Comparison of ENCODE assay signal across 8 cellular contexts in genomic region chr2:42792583-42793313, GRCh38. TPM values are rescaled to one million over a fixed set of nuclear protein-coding genes. Genes with fewer than 3 reads are reported as not detected.
DNase-seq lines count a peak whose midpoint lies in the region; ATAC-seq, FAIRE-seq and TF ChIP-seq lines count a peak whose summit lies in the region.

TSS of gene HAAO (minus strand) at chr2:42792583. CDS start at chr2:42792536, 47 bp downstream.

- TF ChIP-seq RAD21 in HepG2 (CRISPR knock-in tag; IDR thresholded peaks at IDR 0.05) = peak; percentile 88

- CTCF ChIA-PET in HepG2 (lab: Yijun Ruan, JAX; ENCODE audit: low intra/inter-chr PET ratio, low total read pairs) = no interaction called here

- H3K4me3 ChIP-seq in HepG2 (replicated peaks in 1 of 3; ENCODE audit: insufficient read depth in 1 of 3, low read depth in 2 of 3, low read length in 3 of 3) (peak within 1 kb of the TSS; percentile 98 to 99 (median 99)), subcutaneous abdominal adipose tissue (ENCODE audit: low read depth in 1 of 5, low read length in 5 of 5) (peak within 1 kb of the TSS; percentile 71 to 80 (median 77))

- H3K9me3 Mint-ChIP-seq in chondrocyte (ENCODE audit: low read depth) = no peaks in the 10 kb centered on the region

- H3K79me2 ChIP-seq in HepG2 (ENCODE audit: insufficient read depth, low read length) = peaks cover 50% of the 10 kb centered on the region

- peak in 1 of 2 experiments; percentile 97; a peak in 2 of 4 replicates for TF ChIP-seq POLR2A in HepG2 (IDR thresholded peaks at IDR 0.05; ENCODE audit: insufficient read depth in 1 of 2, low read depth in 2 of 2, low read length in 2 of 2)

- DNase-seq in stimulated activated CD4-positive, alpha-beta T cell treated with anti-CD3 and anti-CD28 coated beads, Interleukin-4, amount 100 ng/mL, for 1 hour = peak; percentile 11
- no peak for DNase-seq in stimulated activated CD4-positive, alpha-beta T cell treated with anti-CD3 and anti-CD28 coated beads, Interleukin-12 subunit alpha, Interleukin-12 subunit beta, amount 100 ng/mL, for 4 hours
- DNase-seq in chondrocyte (ENCODE audit: low spot score) = no peak
- peak; percentile 91 for DNase-seq in HepG2 (ENCODE audit: low spot score)
- DNase-seq in NCI-H82 (lab: John Stamatoyannopoulos, UW) = no peak
- no peak for DNase-seq in OCI-M1 (lab: John Stamatoyannopoulos, UW)

- H3K27ac Mint-ChIP-seq in chondrocyte (ENCODE audit: unreplicated experiment) = peak within 1 kb of the TSS; percentile 97

- H3K4me1 ChIP-seq in HepG2 (ENCODE audit: insufficient read depth, low read length) (peaks cover 73% of the 10 kb centered on the region), subcutaneous abdominal adipose tissue (ENCODE audit: control insufficient read depth in 5 of 5, insufficient read depth in 5 of 5, low read length in 5 of 5) (peaks cover 0 to 27% (median 23%) of the 10 kb centered on the region in 5 donors)

- TF ChIP-seq EP300 in HepG2 (IDR thresholded peaks at IDR 0.05; ENCODE audit: low read depth in 2 of 2, low read length in 2 of 2) = peak; percentile 91 to 95
- TF ChIP-seq EP300 in HepG2 (CRISPR knock-in tag; IDR thresholded peaks at IDR 0.05; ENCODE audit: borderline replicate concordance) = peak; percentile 91

- ATAC-seq in HG03439 (IDR thresholded peaks at IDR 0.05; ENCODE audit: unreplicated experiment) = peak; percentile 24
- peak; percentile 71 for ATAC-seq in HepG2

- intact Hi-C loops in HepG2 (cut with micrococcal nuclease; ENCODE audit: unreplicated experiment) = no loop called here

- no peaks in the 10 kb centered on the region for H3K27me3 Mint-ChIP-seq in chondrocyte (ENCODE audit: low read depth)

- peaks cover 3% of the 10 kb centered on the region in 2 experiments; a peak in 1 of 5 replicates for H3K36me3 ChIP-seq in HepG2 (replicated peaks in 1 of 2; ENCODE audit: control insufficient read depth in 1 of 2, insufficient read depth in 2 of 2, low read length in 2 of 2)
- H3K36me3 ChIP-seq in subcutaneous abdominal adipose tissue (ENCODE audit: control insufficient read depth in 5 of 5, insufficient read depth in 5 of 5, low read length in 5 of 5) = no peaks in the 10 kb centered on the region

- H3K4me2 ChIP-seq in HepG2 (ENCODE audit: low read depth, low read length) = peak within 1 kb of the TSS; percentile 97

- peak within 1 kb of the TSS; percentile 70 for H3K4me3 Mint-ChIP-seq in chondrocyte (ENCODE audit: unreplicated experiment)

- H3K36me3 Mint-ChIP-seq in chondrocyte (ENCODE audit: low read depth) = no peaks in the 10 kb centered on the region

- H3K9me3 ChIP-seq in HepG2 (ENCODE audit: low read length) (no peaks in the 10 kb centered on the region), subcutaneous abdominal adipose tissue (ENCODE audit: control insufficient read depth in 5 of 5, low read length in 5 of 5) (no peaks in the 10 kb centered on the region)

- H3K27ac ChIP-seq in HepG2 (ENCODE audit: extremely low read length, insufficient read depth, low read length) (peak within 1 kb of the TSS; percentile 95), subcutaneous abdominal adipose tissue (ENCODE audit: low read depth, low read length) (peak within 1 kb of the TSS; percentile 69)

- WGBS in HepG2 (ENCODE audit: low lambda C conversion rate) = under 1% methylated on average over 25 of the region's 73 CpGs

- no TSS peak for BruUV-seq in HepG2 (replicated peaks; lab: Mats Ljungman, UMichigan)

- no peak within 1 kb of the TSS for H2AFZ ChIP-seq in HepG2 (ENCODE audit: low read length)

- peak; percentile 59 for TF ChIP-seq CTCF in chondrocyte (IDR thresholded peaks at IDR 0.05)
- peak; percentile 55 for TF ChIP-seq CTCF in HepG2 (CRISPR knock-in tag; IDR thresholded peaks at IDR 0.05)

- in situ Hi-C loops in HepG2 (cut with HindIII; ENCODE audit: extremely low pct_ligation_motif_present, low pct_unique_long_range_greater_than_20kb) = no loop called here

- no peak for FAIRE-seq in HepG2 (lab: Jason Lieb, UNC)

- H4K20me1 ChIP-seq in HepG2 (ENCODE audit: insufficient read depth, low read length) = no peaks in the 10 kb centered on the region

- H3K27me3 ChIP-seq in HepG2 (ENCODE audit: control insufficient read depth in 1 of 2, insufficient read depth in 2 of 2, low read length in 2 of 2) = no peaks in the 10 kb centered on the region; a peak in 1 of 5 replicates
- H3K27me3 ChIP-seq in subcutaneous abdominal adipose tissue (ENCODE audit: control insufficient read depth in 5 of 5, insufficient read depth in 4 of 5, low read length in 5 of 5) = no peaks in the 10 kb centered on the region

- H3K4me1 Mint-ChIP-seq in chondrocyte (ENCODE audit: low read depth) = peaks cover 53% of the 10 kb centered on the region

- peak within 1 kb of the TSS; percentile 99 for H3K9ac ChIP-seq in HepG2 (ENCODE audit: insufficient read depth, low read depth, low read length)
- peak within 1 kb of the TSS; percentile 50 to 85 (median 75) for H3K9ac ChIP-seq in subcutaneous abdominal adipose tissue (ENCODE audit: low read length in 5 of 5)

- POLR2A ChIA-PET in HepG2 (lab: Yijun Ruan, JAX) = interaction anchor here (0.6 to 9.3 kb wide), 35 partner anchors 8 to 1233 kb away, joined by 3 to 287 read pairs (median 4); partner anchors contain the start of genes KCNG3, PLEKHH2, THADA and ZFP36L2

TF ChIP-seq in HepG2, 621 proteins besides CTCF, POLR2A, EP300 and RAD21 (continues in another document):
- TF ChIP-seq HNRNPUL1 (IDR thresholded peaks at IDR 0.05; ENCODE audit: low read depth, low read length) = no peak; the same call in none of the 2 replicates
- peak; percentile 84 for TF ChIP-seq TBL1XR1 (IDR thresholded peaks at IDR 0.05; ENCODE audit: borderline replicate concordance, low read length, partially characterized antibody)
- TF ChIP-seq ZNF501 (CRISPR knock-in tag; IDR thresholded peaks at IDR 0.05) = peak; percentile 68
- peak; percentile 93; the same call in 1 of the 2 replicates for TF ChIP-seq ZBTB20 (CRISPR knock-in tag; IDR thresholded peaks at IDR 0.05; ENCODE audit: borderline replicate concordance, low read depth)
- TF ChIP-seq RBFOX2 (IDR thresholded peaks at IDR 0.05; ENCODE audit: low read depth, low read length) = peak; percentile 100
- peak; percentile 76; the same call in 1 of the 2 replicates for TF ChIP-seq ZNF335 (CRISPR knock-in tag; IDR thresholded peaks at IDR 0.05)
- TF ChIP-seq ZFP37 (CRISPR knock-in tag; IDR thresholded peaks at IDR 0.05; ENCODE audit: borderline replicate concordance) = peak; percentile 80; the same call in 1 of the 2 replicates
- TF ChIP-seq GATA4 (IDR thresholded peaks at IDR 0.05; ENCODE audit: borderline replicate concordance, low read depth) = peak; percentile 84; the same call in 1 of the 2 replicates
- no peak for TF ChIP-seq PAF1 (CRISPR knock-in tag; IDR thresholded peaks at IDR 0.05)
- peak; percentile 97 for TF ChIP-seq BCL3 (CRISPR knock-in tag; IDR thresholded peaks at IDR 0.05)
- TF ChIP-seq CENPBD1 (CRISPR knock-in tag; IDR thresholded peaks at IDR 0.05; ENCODE audit: borderline replicate concordance, low read depth) = peak; percentile 88; the same call in 1 of the 2 replicates

RNA-seq across cellular contexts. Expression of gene HAAO, which starts in this region (rescaled TPM):
- 1.6 to 8.5 TPM (median 8.2 TPM) in 3 replicates for total RNA-seq in chondrocyte
- total RNA-seq in HepG2 (2016; rRNA removed; fragmentation: Illumina TruSeq; extraction: Trizol) = 34.1 and 42.7 TPM in 2 replicates
- total RNA-seq in HepG2 (2016; cell fraction: cytosol; rRNA removed; fragmentation: Illumina TruSeq; extraction: Trizol; ENCODE audit: low read depth) = 15.3 and 15.6 TPM in 2 replicates
- total RNA-seq in HepG2 (2016; cell fraction: insoluble cytoplasmic fraction; rRNA removed; fragmentation: Illumina TruSeq; extraction: Trizol) = 29.0 and 39.0 TPM in 2 replicates
- 16.2 and 18.8 TPM in 2 replicates for total RNA-seq in HepG2 (2016; cell fraction: membrane; rRNA removed; fragmentation: Illumina TruSeq; extraction: Trizol)
- total RNA-seq in HepG2 (2016; cell fraction: nucleus; rRNA removed; fragmentation: Illumina TruSeq; extraction: Trizol) = 32.7 and 34.7 TPM in 2 replicates
- 35.2 and 36.1 TPM in 2 replicates for polyA plus RNA-seq in HepG2 (2011; rRNA removed)
- 21.6 and 34.6 TPM in 2 replicates for polyA plus RNA-seq in HepG2 (2011; cell fraction: cytosol; rRNA removed)
- polyA plus RNA-seq in HepG2 (2011; cell fraction: nucleus; rRNA removed) = 105 and 120 TPM in 2 replicates
- 24.0 and 29.7 TPM in 2 replicates for polyA plus RNA-seq in HepG2 (2012)
- polyA plus RNA-seq in HepG2 (2016; cell fraction: cytosol; fragmentation: Illumina TruSeq; extraction: Trizol; ENCODE audit: low read depth) = 20.5 and 22.5 TPM in 2 replicates
- 34.1 and 36.9 TPM in 2 replicates for polyA plus RNA-seq in HepG2 (2016; cell fraction: insoluble cytoplasmic fraction; fragmentation: Illumina TruSeq; extraction: Trizol; ENCODE audit: low read depth)
- 23.2 and 26.6 TPM in 2 replicates for polyA plus RNA-seq in HepG2 (2016; cell fraction: membrane; fragmentation: Illumina TruSeq; extraction: Trizol; ENCODE audit: low read depth)
- polyA plus RNA-seq in HepG2 (2016; cell fraction: nucleus; fragmentation: Illumina TruSeq; extraction: Trizol; ENCODE audit: insufficient read depth, low read depth) = 70.0 and 73.3 TPM in 2 replicates
- polyA minus RNA-seq in HepG2 (2011; rRNA and poly(A)+ RNA removed; ENCODE audit: low replicate concordance) = 0.28 and 57.0 TPM in 2 replicates
- polyA minus RNA-seq in HepG2 (2011; cell fraction: cytosol; rRNA and poly(A)+ RNA removed) = 15.6 and 18.8 TPM in 2 replicates
- 34.4 and 36.6 TPM in 2 replicates for polyA minus RNA-seq in HepG2 (2011; cell fraction: nucleus; rRNA and poly(A)+ RNA removed)

Comparison
In these comparisons a context has a peak if more than half of its experiments do, and no peak if none do; other contexts are left out.
1. DNase-seq: peak in stimulated activated CD4-positive, alpha-beta T cell treated with anti-CD3 and anti-CD28 coated beads, Interleukin-4, amount 100 ng/mL, for 1 hour (single experiment) and HepG2 (single experiment); none in stimulated activated CD4-positive, alpha-beta T cell treated with anti-CD3 and anti-CD28 coated beads, Interleukin-12 subunit alpha, Interleukin-12 subunit beta, amount 100 ng/mL, for 4 hours (single experiment), chondrocyte (single experiment), NCI-H82 (single experiment) and OCI-M1 (single experiment).